Comparison of ENCODE assay signal across 12 cellular contexts in genomic region chr14:72439707-72440106, GRCh38.
DNase-seq lines count a peak whose midpoint lies in the region; ATAC-seq, FAIRE-seq and TF ChIP-seq lines count a peak whose summit lies in the region.
"Had no signal": no experiment of that assay in that cellular context is flagged by ENCODE, and none has a peak within 500 bp of the region (broad histone marks: within the 10 kb centered on the region; RNA-seq: fewer than 3 reads in every experiment).

No MANE protein-coding gene starts in this region.

- POLR2A ChIA-PET in WTC11 (lab: Charles Lee): no interaction called here

- H4K20me1 ChIP-seq in BLaER1: no peaks in the 10 kb centered on the region

- H3K36me3 ChIP-seq in BLaER1: no peaks in the 10 kb centered on the region
- H3K36me3 ChIP-seq: esophagus squamous epithelium, lower lobe of right lung had no signal

- peak; percentile 39 for ATAC-seq in effector memory CD8-positive, alpha-beta T cell (replicated peaks)
- no peak for ATAC-seq in WTC11
- ATAC-seq in HG02588 (IDR thresholded peaks at IDR 0.05; ENCODE audit: unreplicated experiment): no peak
- ATAC-seq: lower lobe of right lung had no signal

- H3K27ac Mint-ChIP-seq in effector memory CD8-positive, alpha-beta T cell: peak overlapping the region; percentile 22 to 51
- no peak overlapping the region for H3K27ac Mint-ChIP-seq in WTC11
- H3K27ac Mint-ChIP-seq: activated naive CD8-positive, alpha-beta T cell had no signal

- H3K4me1 ChIP-seq in BLaER1: peaks cover 35% of the 10 kb centered on the region
- H3K4me1 ChIP-seq: lower lobe of right lung had no signal

- no peaks in the 10 kb centered on the region for H3K27me3 ChIP-seq in BLaER1
- H3K27me3 ChIP-seq: esophagus squamous epithelium had no signal

- no peaks in the 10 kb centered on the region for H3K9me3 Mint-ChIP-seq in effector memory CD8-positive, alpha-beta T cell
- H3K9me3 Mint-ChIP-seq in WTC11: no peaks in the 10 kb centered on the region

- H3K4me2 ChIP-seq in BLaER1: peak overlapping the region; percentile 53

- peak; percentile 72 for FAIRE-seq in GM18507 (lab: Jason Lieb, UNC)
- FAIRE-seq: G401.6 had no signal

- no peaks in the 10 kb centered on the region for H3K9me3 ChIP-seq in BLaER1
- H3K9me3 ChIP-seq: esophagus squamous epithelium, lower lobe of right lung had no signal

- TF ChIP-seq CTCF in WTC11 (IDR thresholded peaks at IDR 0.05): no peak

- H3K27ac ChIP-seq in BLaER1: no peak overlapping the region
- H3K27ac ChIP-seq: esophagus squamous epithelium, lower lobe of right lung had no signal

- CTCF ChIA-PET in WTC11 (lab: Charles Lee): interaction anchor here (0.6 kb wide), 1 partner anchor 84 kb away, joined by 3 read pairs; no protein-coding TSS in a partner anchor

- H3K4me1 Mint-ChIP-seq in effector memory CD8-positive, alpha-beta T cell (ENCODE audit: low read depth in 2 of 2): peaks cover 33 to 44% of the 10 kb centered on the region in 2 donors
- peaks cover 11% of the 10 kb centered on the region for H3K4me1 Mint-ChIP-seq in WTC11

- H3K4me3 Mint-ChIP-seq in effector memory CD8-positive, alpha-beta T cell: peak overlapping the region; percentile 15 to 40
- no peak overlapping the region for H3K4me3 Mint-ChIP-seq in WTC11
- H3K4me3 Mint-ChIP-seq: activated naive CD8-positive, alpha-beta T cell had no signal

- no peaks in the 10 kb centered on the region for H3K27me3 Mint-ChIP-seq in effector memory CD8-positive, alpha-beta T cell
- no peaks in the 10 kb centered on the region for H3K27me3 Mint-ChIP-seq in WTC11 (ENCODE audit: low read depth)
- H3K27me3 Mint-ChIP-seq: activated naive CD8-positive, alpha-beta T cell had no signal

- no peak overlapping the region for H3K4me3 ChIP-seq in BLaER1
- H3K4me3 ChIP-seq: esophagus squamous epithelium, lower lobe of right lung had no signal

- H3K9ac ChIP-seq in BLaER1: no peak overlapping the region

- DNase-seq in GM18507 (ENCODE audit: extremely low spot score, insufficient read length, low read depth): no peak
- DNase-seq in OCI-M1 (lab: John Stamatoyannopoulos, UW): peak; percentile 1
- DNase-seq in effector memory CD8-positive, alpha-beta T cell: no peak
- no peak for DNase-seq in WTC11 (ENCODE audit: low spot score)
- no peak for DNase-seq in SK-N-DZ (ENCODE audit: low spot score)
- DNase-seq in NCI-H2107 (lab: John Stamatoyannopoulos, UW): no peak
- DNase-seq: esophagus squamous epithelium, lower lobe of right lung had no signal

- H3K36me3 Mint-ChIP-seq in effector memory CD8-positive, alpha-beta T cell (ENCODE audit: insufficient read depth): peaks cover 5% of the 10 kb centered on the region
- no peaks in the 10 kb centered on the region for H3K36me3 Mint-ChIP-seq in WTC11
- H3K36me3 Mint-ChIP-seq: activated naive CD8-positive, alpha-beta T cell had no signal

TF ChIP-seq in WTC11, 78 proteins besides CTCF, POLR2A, EP300 and RAD21:
- no peak for TF ChIP-seq RORB (CRISPR knock-in tag; IDR thresholded peaks at IDR 0.05)
- no peak for TF ChIP-seq E2F5 (CRISPR knock-in tag; IDR thresholded peaks at IDR 0.05)
- TF ChIP-seq NFYB (CRISPR knock-in tag; conservative IDR thresholded peaks at IDR 0.05; ENCODE audit: low read depth): no peak
- no peak for TF ChIP-seq KAT7 (CRISPR knock-in tag; IDR thresholded peaks at IDR 0.05; ENCODE audit: borderline replicate concordance)
- no peak for TF ChIP-seq E2F4 (CRISPR knock-in tag; IDR thresholded peaks at IDR 0.05; ENCODE audit: borderline replicate concordance, low read depth)
- no peak for TF ChIP-seq MAX (CRISPR knock-in tag; IDR thresholded peaks at IDR 0.05)
- TF ChIP-seq, protein P1, sequence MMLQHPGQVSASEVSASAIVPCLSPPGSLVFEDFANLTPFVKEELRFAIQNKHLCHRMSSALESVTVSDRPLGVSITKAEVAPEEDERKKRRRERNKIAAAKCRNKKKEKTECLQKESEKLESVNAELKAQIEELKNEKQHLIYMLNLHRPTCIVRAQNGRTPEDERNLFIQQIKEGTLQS (CRISPR knock-in tag; conservative IDR thresholded peaks at IDR 0.05): no peak
- TF ChIP-seq, protein P2, sequence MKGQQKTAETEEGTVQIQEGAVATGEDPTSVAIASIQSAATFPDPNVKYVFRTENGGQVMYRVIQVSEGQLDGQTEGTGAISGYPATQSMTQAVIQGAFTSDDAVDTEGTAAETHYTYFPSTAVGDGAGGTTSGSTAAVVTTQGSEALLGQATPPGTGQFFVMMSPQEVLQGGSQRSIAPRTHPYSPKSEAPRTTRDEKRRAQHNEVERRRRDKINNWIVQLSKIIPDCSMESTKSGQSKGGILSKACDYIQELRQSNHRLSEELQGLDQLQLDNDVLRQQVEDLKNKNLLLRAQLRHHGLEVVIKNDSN (CRISPR knock-in tag; IDR thresholded peaks at IDR 0.05): no peak
- no peak for TF ChIP-seq IRF2 (CRISPR knock-in tag; IDR thresholded peaks at IDR 0.05; ENCODE audit: borderline replicate concordance, low read depth)
- TF ChIP-seq, protein P3, sequence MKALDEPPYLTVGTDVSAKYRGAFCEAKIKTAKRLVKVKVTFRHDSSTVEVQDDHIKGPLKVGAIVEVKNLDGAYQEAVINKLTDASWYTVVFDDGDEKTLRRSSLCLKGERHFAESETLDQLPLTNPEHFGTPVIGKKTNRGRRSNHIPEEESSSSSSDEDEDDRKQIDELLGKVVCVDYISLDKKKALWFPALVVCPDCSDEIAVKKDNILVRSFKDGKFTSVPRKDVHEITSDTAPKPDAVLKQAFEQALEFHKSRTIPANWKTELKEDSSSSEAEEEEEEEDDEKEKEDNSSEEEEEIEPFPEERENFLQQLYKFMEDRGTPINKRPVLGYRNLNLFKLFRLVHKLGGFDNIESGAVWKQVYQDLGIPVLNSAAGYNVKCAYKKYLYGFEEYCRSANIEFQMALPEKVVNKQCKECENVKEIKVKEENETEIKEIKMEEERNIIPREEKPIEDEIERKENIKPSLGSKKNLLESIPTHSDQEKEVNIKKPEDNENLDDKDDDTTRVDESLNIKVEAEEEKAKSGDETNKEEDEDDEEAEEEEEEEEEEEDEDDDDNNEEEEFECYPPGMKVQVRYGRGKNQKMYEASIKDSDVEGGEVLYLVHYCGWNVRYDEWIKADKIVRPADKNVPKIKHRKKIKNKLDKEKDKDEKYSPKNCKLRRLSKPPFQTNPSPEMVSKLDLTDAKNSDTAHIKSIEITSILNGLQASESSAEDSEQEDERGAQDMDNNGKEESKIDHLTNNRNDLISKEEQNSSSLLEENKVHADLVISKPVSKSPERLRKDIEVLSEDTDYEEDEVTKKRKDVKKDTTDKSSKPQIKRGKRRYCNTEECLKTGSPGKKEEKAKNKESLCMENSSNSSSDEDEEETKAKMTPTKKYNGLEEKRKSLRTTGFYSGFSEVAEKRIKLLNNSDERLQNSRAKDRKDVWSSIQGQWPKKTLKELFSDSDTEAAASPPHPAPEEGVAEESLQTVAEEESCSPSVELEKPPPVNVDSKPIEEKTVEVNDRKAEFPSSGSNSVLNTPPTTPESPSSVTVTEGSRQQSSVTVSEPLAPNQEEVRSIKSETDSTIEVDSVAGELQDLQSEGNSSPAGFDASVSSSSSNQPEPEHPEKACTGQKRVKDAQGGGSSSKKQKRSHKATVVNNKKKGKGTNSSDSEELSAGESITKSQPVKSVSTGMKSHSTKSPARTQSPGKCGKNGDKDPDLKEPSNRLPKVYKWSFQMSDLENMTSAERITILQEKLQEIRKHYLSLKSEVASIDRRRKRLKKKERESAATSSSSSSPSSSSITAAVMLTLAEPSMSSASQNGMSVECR (CRISPR knock-in tag; IDR thresholded peaks at IDR 0.05; ENCODE audit: borderline replicate concordance): no peak
- no peak for TF ChIP-seq ZNF121 (CRISPR knock-in tag; IDR thresholded peaks at IDR 0.05)
- no peak for TF ChIP-seq ZBTB21 (CRISPR knock-in tag; IDR thresholded peaks at IDR 0.05; ENCODE audit: borderline replicate concordance)
- no peak for TF ChIP-seq JAZF1 (CRISPR knock-in tag; IDR thresholded peaks at IDR 0.05)
- no peak for TF ChIP-seq FOXJ3 (CRISPR knock-in tag; IDR thresholded peaks at IDR 0.05; ENCODE audit: borderline replicate concordance)
- TF ChIP-seq OVOL2 (CRISPR knock-in tag; IDR thresholded peaks at IDR 0.05; ENCODE audit: borderline replicate concordance): no peak
- no peak for TF ChIP-seq NFATC4 (CRISPR knock-in tag; IDR thresholded peaks at IDR 0.05)
- TF ChIP-seq CREB1 (CRISPR knock-in tag; IDR thresholded peaks at IDR 0.05): no peak
- TF ChIP-seq SP1 (CRISPR knock-in tag; conservative IDR thresholded peaks at IDR 0.05): no peak
- no peak for TF ChIP-seq ZNF263 (CRISPR knock-in tag; IDR thresholded peaks at IDR 0.05; ENCODE audit: low read depth)
